Comparison of ENCODE assay signal across 14 cellular contexts in genomic region chr6:33613146-33613793, GRCh38. TPM values are rescaled to one million over a fixed set of nuclear protein-coding genes. Genes with fewer than 3 reads are reported as not detected.
A peak's percentile ranks its signal among the peaks of the same experiment; 100 is the strongest.
DNase-seq lines count a peak whose midpoint lies in the region; ATAC-seq, FAIRE-seq and TF ChIP-seq lines count a peak whose summit lies in the region.
"Had no signal": no experiment of that assay in that cellular context is flagged by ENCODE, and none has a peak within 500 bp of the region (broad histone marks: within the 10 kb centered on the region; RNA-seq: fewer than 3 reads in every experiment).

No MANE protein-coding gene starts in this region.

- TF ChIP-seq POLR2A in endothelial cell of umbilical vein (IDR thresholded peaks at IDR 0.05; ENCODE audit: low read depth, low read length), result no peak

- dilution Hi-C loops in endothelial cell of umbilical vein (cut with MboI; ENCODE audit: extremely low pct_ligation_motif_present, low sequenced_read_pairs), result no loop called here

- H4K20me1 ChIP-seq in endothelial cell of umbilical vein (replicated peaks; ENCODE audit: control insufficient read depth, extremely low read depth, insufficient read depth, low read length), result no peaks in the 10 kb centered on the region

- ATAC-seq in HG02973 (IDR thresholded peaks at IDR 0.05; ENCODE audit: unreplicated experiment), result no peak
- ATAC-seq in HG03342 (IDR thresholded peaks at IDR 0.05; ENCODE audit: unreplicated experiment), result no peak
- ATAC-seq: GM12878 had no signal

- CTCF ChIA-PET in endothelial cell of umbilical vein (lab: Charles Lee), result interaction anchor here (1.9 kb wide), 2 partner anchors 9 to 23 kb away, joined by 7 to 9 read pairs; no protein-coding TSS in a partner anchor

- H3K27ac ChIP-seq in endothelial cell of umbilical vein (ENCODE audit: insufficient read depth, low read depth, low read length) (no peak overlapping the region), rectal smooth muscle tissue (ENCODE audit: low read depth, low read length) (peak overlapping the region; percentile 22)
- H3K27ac ChIP-seq: uterus had no signal

- DNase-seq in Daoy (ENCODE audit: low read depth), result peak; percentile 77
- peak; percentile 91 for DNase-seq in RPMI7951 (ENCODE audit: low read depth)
- no peak for DNase-seq in endothelial cell of umbilical vein (ENCODE audit: low read depth, low spot score)
- DNase-seq in hepatic stellate cell (ENCODE audit: low spot score), result no peak
- no peak for DNase-seq in globus pallidus (ENCODE audit: low spot score)
- DNase-seq: activated CD4-positive, alpha-beta T cell treated with anti-CD3 and anti-CD28 coated beads, Interleukin-2, amount 10 ng/mL, durations not matched to agents 7 days and 5 days; Caco-2; NCI-H1417; small intestine; uterus had no signal

- H3K9ac ChIP-seq in endothelial cell of umbilical vein (replicated peaks; ENCODE audit: extremely low read depth, insufficient read depth, low read length) (no peak overlapping the region), rectal smooth muscle tissue (ENCODE audit: low read length) (no peak overlapping the region)

- no peak for FAIRE-seq in endothelial cell of umbilical vein (lab: Jason Lieb, UNC)
- FAIRE-seq: GM12878, small intestine had no signal

- H3K27me3 ChIP-seq in endothelial cell of umbilical vein (ENCODE audit: control insufficient read depth in 2 of 2, insufficient read depth in 2 of 2, low read length in 2 of 2), result no peaks in the 10 kb centered on the region
- H3K27me3 ChIP-seq in rectal smooth muscle tissue (ENCODE audit: control insufficient read depth, insufficient read depth, low read length), result peaks cover 2% of the 10 kb centered on the region
- H3K27me3 ChIP-seq: uterus had no signal

- intact Hi-C loops in endothelial cell of umbilical vein (cut with micrococcal nuclease), result no loop called here

- TF ChIP-seq CTCF in endothelial cell of umbilical vein (IDR thresholded peaks at IDR 0.05; ENCODE audit: extremely low read depth in 1 of 2, insufficient read depth in 1 of 2, low read depth in 1 of 2, low read length in 2 of 2), result no peak

- H3K36me3 ChIP-seq in endothelial cell of umbilical vein (ENCODE audit: control insufficient read depth in 2 of 2, extremely low read depth in 1 of 2, insufficient read depth in 2 of 2, low read length in 2 of 2) (no peaks in the 10 kb centered on the region), rectal smooth muscle tissue (ENCODE audit: control insufficient read depth, insufficient read depth, low read length) (no peaks in the 10 kb centered on the region)
- H3K36me3 ChIP-seq: uterus had no signal

- peaks cover 20% of the 10 kb centered on the region for H3K4me1 ChIP-seq in endothelial cell of umbilical vein (ENCODE audit: control insufficient read depth, extremely low read depth, insufficient read depth, low read length)
- H3K4me1 ChIP-seq in rectal smooth muscle tissue (ENCODE audit: control insufficient read depth, insufficient read depth, low read length), result no peaks in the 10 kb centered on the region

- POLR2A ChIA-PET in endothelial cell of umbilical vein (lab: Charles Lee), result no interaction called here

- H3K9me3 ChIP-seq in endothelial cell of umbilical vein (replicated peaks; ENCODE audit: control insufficient read depth, insufficient read depth, low read length), result no peaks in the 10 kb centered on the region
- H3K9me3 ChIP-seq: Caco-2, uterus had no signal

- H2AFZ ChIP-seq in endothelial cell of umbilical vein (ENCODE audit: low read depth, low read length), result peak overlapping the region; percentile 94

- no peaks in the 10 kb centered on the region for H3K79me2 ChIP-seq in endothelial cell of umbilical vein (ENCODE audit: control insufficient read depth, insufficient read depth, low read length)

- no peak overlapping the region for H3K4me2 ChIP-seq in endothelial cell of umbilical vein (ENCODE audit: insufficient read depth, low read length)

- BruUV-seq in endothelial cell of umbilical vein (replicated peaks; lab: Mats Ljungman, UMichigan), result no TSS peak

- no peaks in the 10 kb centered on the region for H3K9me1 ChIP-seq in endothelial cell of umbilical vein (replicated peaks; ENCODE audit: control insufficient read depth, extremely low read depth, insufficient read depth, low read length)

- H3K4me3 ChIP-seq in endothelial cell of umbilical vein (replicated peaks in 1 of 3; ENCODE audit: insufficient read depth in 1 of 3, low read depth in 1 of 3, low read length in 3 of 3), result no peak overlapping the region
- no peak overlapping the region for H3K4me3 ChIP-seq in rectal smooth muscle tissue (ENCODE audit: low read length)
- H3K4me3 ChIP-seq: GM12878, uterus had no signal

TF ChIP-seq in endothelial cell of umbilical vein, 7 proteins besides CTCF, POLR2A, EP300 and RAD21:
- TF ChIP-seq MAX (IDR thresholded peaks at IDR 0.05; ENCODE audit: insufficient read depth, insufficient read length) (peak; percentile 31), POLR2AphosphoS5 (IDR thresholded peaks at IDR 0.05; ENCODE audit: insufficient read depth, low read depth, low read length) (no peak)

RNA-seq across cellular contexts. Expression of gene ITPR3, which starts 7.9 kb away (rescaled TPM):
- 10.4 and 12.6 TPM in 2 replicates for total RNA-seq in Daoy (2014; rRNA removed; shearing (Covaris generic))
- 24.4 and 27.9 TPM in 2 replicates for total RNA-seq in RPMI7951 (2014; rRNA removed; shearing (Covaris generic))
- total RNA-seq in endothelial cell of umbilical vein, result 40.5 and 52.2 TPM in 2 replicates
- polyA plus RNA-seq in endothelial cell of umbilical vein, result 28.8 and 31.9 TPM in 2 replicates
- 21.2 and 23.9 TPM in 2 replicates for polyA plus RNA-seq in endothelial cell of umbilical vein (2011; cell fraction: cytosol; rRNA removed)
- 168 and 176 TPM in 2 replicates for polyA plus RNA-seq in endothelial cell of umbilical vein (2011; cell fraction: nucleus; rRNA removed)
- polyA plus RNA-seq in endothelial cell of umbilical vein (2012), result 31.8 and 34.2 TPM in 2 replicates
- 46.8 and 51.3 TPM in 2 replicates for polyA minus RNA-seq in endothelial cell of umbilical vein
- polyA minus RNA-seq in endothelial cell of umbilical vein (2011; cell fraction: cytosol; rRNA and poly(A)+ RNA removed), result 53.1 TPM
- 40.9 and 48.2 TPM in 2 replicates for polyA minus RNA-seq in endothelial cell of umbilical vein (2011; cell fraction: nucleus; rRNA and poly(A)+ RNA removed)

RNA-seq across cellular contexts. Expression of gene BAK1, which starts 33.2 kb away (rescaled TPM):
- total RNA-seq in Daoy (2014; rRNA removed; shearing (Covaris generic)), result 13.1 and 18.8 TPM in 2 replicates
- total RNA-seq in RPMI7951 (2014; rRNA removed; shearing (Covaris generic)), result 26.4 and 34.8 TPM in 2 replicates
- 25.4 and 27.5 TPM in 2 replicates for total RNA-seq in endothelial cell of umbilical vein
- polyA plus RNA-seq in endothelial cell of umbilical vein, result 37.1 and 39.8 TPM in 2 replicates
- polyA plus RNA-seq in endothelial cell of umbilical vein (2011; cell fraction: cytosol; rRNA removed), result 24.6 and 27.6 TPM in 2 replicates
- 15.3 and 17.0 TPM in 2 replicates for polyA plus RNA-seq in endothelial cell of umbilical vein (2011; cell fraction: nucleus; rRNA removed)
- 29.1 and 30.7 TPM in 2 replicates for polyA plus RNA-seq in endothelial cell of umbilical vein (2012)
- polyA minus RNA-seq in endothelial cell of umbilical vein, result 32.9 and 34.5 TPM in 2 replicates
- 19.3 TPM for polyA minus RNA-seq in endothelial cell of umbilical vein (2011; cell fraction: cytosol; rRNA and poly(A)+ RNA removed)
- polyA minus RNA-seq in endothelial cell of umbilical vein (2011; cell fraction: nucleus; rRNA and poly(A)+ RNA removed), result 6.8 and 7.2 TPM in 2 replicates

Comparison
In these comparisons a context has a peak if more than half of its experiments do, and no peak if none do; other contexts are left out.
1. DNase-seq: peak in Daoy (single experiment) and RPMI7951 (single experiment); none in endothelial cell of umbilical vein (single experiment), hepatic stellate cell (single experiment) and globus pallidus (single experiment).